1 cellular context compared by ENCODE assay signal in the genomic region with DNA sequence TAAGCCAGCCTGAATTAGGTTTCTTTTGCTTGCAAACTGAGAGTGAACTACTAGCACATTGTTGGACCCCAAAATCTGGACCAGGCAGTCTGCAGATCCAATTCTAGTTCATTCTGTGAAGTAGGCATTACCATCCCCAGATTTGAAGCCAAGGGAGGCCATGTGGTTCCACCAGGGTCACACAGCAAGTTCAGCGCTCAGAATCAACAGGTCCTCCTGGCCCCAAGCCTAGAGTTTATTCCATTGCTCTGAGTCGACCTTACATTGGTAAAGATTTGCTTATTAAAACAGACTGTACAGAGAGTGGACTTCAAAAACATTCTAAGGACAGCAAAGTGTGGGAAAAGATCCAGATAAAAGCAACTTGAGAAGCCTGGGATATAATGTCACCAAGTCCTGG.
TF ChIP-seq lines count a peak whose summit lies in the region.

No MANE protein-coding gene starts in this region.

TF ChIP-seq in IMR-90, 13 proteins besides CTCF, POLR2A, EP300 and RAD21:
- TF ChIP-seq MAFK (IDR thresholded peaks at IDR 0.05; ENCODE audit: low read depth, low read length) = no peak
- TF ChIP-seq MAZ (IDR thresholded peaks at IDR 0.05; ENCODE audit: borderline replicate concordance, low read depth, low read length) = no peak
- TF ChIP-seq BHLHE40 (IDR thresholded peaks at IDR 0.05; ENCODE audit: low read depth, low read length) = no peak
- TF ChIP-seq CEBPB (IDR thresholded peaks at IDR 0.05; ENCODE audit: low read depth, low read length) = no peak
- TF ChIP-seq NFE2L2 (IDR thresholded peaks at IDR 0.05; ENCODE audit: low read depth, low read length) = no peak
- TF ChIP-seq, protein P1, sequence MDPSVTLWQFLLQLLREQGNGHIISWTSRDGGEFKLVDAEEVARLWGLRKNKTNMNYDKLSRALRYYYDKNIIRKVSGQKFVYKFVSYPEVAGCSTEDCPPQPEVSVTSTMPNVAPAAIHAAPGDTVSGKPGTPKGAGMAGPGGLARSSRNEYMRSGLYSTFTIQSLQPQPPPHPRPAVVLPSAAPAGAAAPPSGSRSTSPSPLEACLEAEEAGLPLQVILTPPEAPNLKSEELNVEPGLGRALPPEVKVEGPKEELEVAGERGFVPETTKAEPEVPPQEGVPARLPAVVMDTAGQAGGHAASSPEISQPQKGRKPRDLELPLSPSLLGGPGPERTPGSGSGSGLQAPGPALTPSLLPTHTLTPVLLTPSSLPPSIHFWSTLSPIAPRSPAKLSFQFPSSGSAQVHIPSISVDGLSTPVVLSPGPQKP (IDR thresholded peaks at IDR 0.05; ENCODE audit: borderline replicate concordance, low read depth, low read length) = no peak
- TF ChIP-seq MXI1 (IDR thresholded peaks at IDR 0.05; ENCODE audit: borderline replicate concordance, low read depth, low read length) = no peak
- no peak for TF ChIP-seq USF2 (IDR thresholded peaks at IDR 0.05; ENCODE audit: low read depth, low read length)
- no peak for TF ChIP-seq RFX5 (IDR thresholded peaks at IDR 0.05; ENCODE audit: low read depth, low read length)
- no peak for TF ChIP-seq RCOR1 (IDR thresholded peaks at IDR 0.05; ENCODE audit: insufficient replicate concordance, low read length)
- no peak for TF ChIP-seq FOS (IDR thresholded peaks at IDR 0.05; ENCODE audit: low read depth, low read length)
- no peak for TF ChIP-seq CHD1 (IDR thresholded peaks at IDR 0.05; ENCODE audit: low read depth, low read length)
- no peak for TF ChIP-seq SMC3 (IDR thresholded peaks at IDR 0.05; ENCODE audit: low read depth, low read length)
TF ChIP-seq in IMR-90: peak in this region for 0.
